Comparison of ENCODE assay signal across 27 cellular contexts in the genomic region with DNA sequence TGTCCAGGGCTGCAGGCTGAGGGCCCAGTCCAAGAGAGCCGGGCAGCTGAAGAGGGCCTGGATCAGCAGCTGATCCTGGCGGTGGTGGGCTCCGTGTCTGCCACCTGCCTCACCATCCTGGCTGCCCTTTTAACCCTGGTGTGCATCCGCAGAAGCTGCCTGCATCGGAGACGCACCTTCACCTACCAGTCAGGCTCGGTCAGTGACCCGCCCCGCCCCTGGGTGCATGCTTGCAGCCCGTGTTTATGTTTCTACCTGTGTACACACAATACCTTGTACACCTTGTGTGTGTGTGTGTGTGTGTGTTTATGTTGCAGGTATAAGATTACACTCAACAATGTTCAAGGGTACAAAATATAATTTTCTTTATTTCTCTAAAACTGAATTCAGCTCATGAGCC. TPM values are rescaled to one million over a fixed set of nuclear protein-coding genes. Genes with fewer than 3 reads are reported as not detected.
"Had no signal": no experiment of that assay in that cellular context is flagged by ENCODE, and none has a peak within 500 bp of the region (broad histone marks: within the 10 kb centered on the region; RNA-seq: fewer than 3 reads in every experiment).

No MANE protein-coding gene starts in this region.

- H3K36me3 ChIP-seq: adrenal gland, gastrocnemius medialis, right atrium auricular region, thoracic aorta, upper lobe of right lung had no signal

- H3K27ac ChIP-seq: adrenal gland, esophagus squamous epithelium, gastrocnemius medialis, psoas muscle, right atrium auricular region, skin epidermis, thoracic aorta, upper lobe of right lung had no signal

- DNase-seq: activated CD8-positive, alpha-beta memory T cell treated with anti-CD3 and anti-CD28 coated beads, Interleukin-2, amount 50 U/mL, for 4 hours; activated naive CD4-positive, alpha-beta T cell; activated T-cell treated with anti-CD3 and anti-CD28 coated beads, Interleukin-2, amount 50 U/mL, for 24 hours; central memory CD4-positive, alpha-beta T cell; esophagus squamous epithelium; gastrocnemius medialis; islet precursor cell; left cardiac atrium; naive thymus-derived CD4-positive, alpha-beta T cell; stimulated activated CD4-positive, alpha-beta T cell treated with anti-CD3 and anti-CD28 coated beads, Interleukin-15, amount 100 ng/mL, for 24 hours; stimulated activated naive B cell treated with anti-CD40 and anti-IgM and Interleukin-4, amounts not matched to agents 10 μg/mL and 1 μg/mL and 100 μg/mL, for 72 hours; T1000; upper lobe of right lung had no signal

- FAIRE-seq: astrocyte, colon had no signal

- H3K4me1 ChIP-seq: adrenal gland, esophagus squamous epithelium, gastrocnemius medialis, psoas muscle, right atrium auricular region had no signal

- H3K27me3 ChIP-seq: adrenal gland, dorsolateral prefrontal cortex, esophagus squamous epithelium, gastrocnemius medialis, right atrium auricular region, upper lobe of right lung had no signal

- H3K9me3 ChIP-seq: adrenal gland, esophagus squamous epithelium, gastrocnemius medialis, psoas muscle, right atrium auricular region, thoracic aorta, upper lobe of right lung had no signal

- H3K4me3 ChIP-seq: adrenal gland, dorsolateral prefrontal cortex, esophagus squamous epithelium, gastrocnemius medialis, lung, psoas muscle, right atrium auricular region, skin epidermis, thoracic aorta, upper lobe of right lung had no signal

- ATAC-seq: activated T-helper 17 cell treated with anti-CD3 and anti-CD28 coated beads, Interleukin-2, amount 50 U/mL, for 72 hours; gastrocnemius medialis; left cardiac atrium; naive thymus-derived CD4-positive, alpha-beta T cell; psoas muscle; stimulated activated naive B cell treated with anti-CD40 and anti-IgM and Interleukin-4, amounts not matched to agents 10 μg/mL and 1 μg/mL and 100 μg/mL, for 72 hours; WTC11 had no signal

RNA-seq across cellular contexts. Expression of a gene that starts 13.0 kb away (rescaled TPM):
- total RNA-seq: osteoblast had no signal
- polyA plus RNA-seq: naive thymus-derived CD4-positive, alpha-beta T cell had no signal

RNA-seq across cellular contexts. Expression of a gene that starts 23.8 kb away (rescaled TPM):
- total RNA-seq: activated T-helper 17 cell treated with anti-CD3 and anti-CD28 coated beads, Interleukin-2, amount 50 U/mL, for 72 hours; astrocyte; esophagus squamous epithelium; gastrocnemius medialis; neural crest cell; osteoblast; thoracic aorta had no signal
- polyA plus RNA-seq: naive thymus-derived CD4-positive, alpha-beta T cell had no signal

RNA-seq across cellular contexts. Expression of a gene that starts 28.4 kb away (rescaled TPM):
- total RNA-seq: activated T-helper 17 cell treated with anti-CD3 and anti-CD28 coated beads, Interleukin-2, amount 50 U/mL, for 72 hours; adrenal gland; left cardiac atrium; mesenteric fat pad; naive thymus-derived CD4-positive, alpha-beta T cell; neural crest cell; osteoblast; psoas muscle; right atrium auricular region; thoracic aorta had no signal
- polyA plus RNA-seq: adrenal gland; naive thymus-derived CD4-positive, alpha-beta T cell had no signal

RNA-seq across cellular contexts. Expression of a gene that starts 44.0 kb away (rescaled TPM):
- total RNA-seq: activated T-helper 17 cell treated with anti-CD3 and anti-CD28 coated beads, Interleukin-2, amount 50 U/mL, for 72 hours; gastrocnemius medialis; mesenteric fat pad; osteoblast; psoas muscle had no signal
- polyA plus RNA-seq: psoas muscle had no signal

RNA-seq across cellular contexts. Expression of a gene that starts 45.0 kb away (rescaled TPM):
- polyA plus RNA-seq: naive thymus-derived CD4-positive, alpha-beta T cell had no signal
